1 cellular context compared by ENCODE assay signal in the genomic region with DNA sequence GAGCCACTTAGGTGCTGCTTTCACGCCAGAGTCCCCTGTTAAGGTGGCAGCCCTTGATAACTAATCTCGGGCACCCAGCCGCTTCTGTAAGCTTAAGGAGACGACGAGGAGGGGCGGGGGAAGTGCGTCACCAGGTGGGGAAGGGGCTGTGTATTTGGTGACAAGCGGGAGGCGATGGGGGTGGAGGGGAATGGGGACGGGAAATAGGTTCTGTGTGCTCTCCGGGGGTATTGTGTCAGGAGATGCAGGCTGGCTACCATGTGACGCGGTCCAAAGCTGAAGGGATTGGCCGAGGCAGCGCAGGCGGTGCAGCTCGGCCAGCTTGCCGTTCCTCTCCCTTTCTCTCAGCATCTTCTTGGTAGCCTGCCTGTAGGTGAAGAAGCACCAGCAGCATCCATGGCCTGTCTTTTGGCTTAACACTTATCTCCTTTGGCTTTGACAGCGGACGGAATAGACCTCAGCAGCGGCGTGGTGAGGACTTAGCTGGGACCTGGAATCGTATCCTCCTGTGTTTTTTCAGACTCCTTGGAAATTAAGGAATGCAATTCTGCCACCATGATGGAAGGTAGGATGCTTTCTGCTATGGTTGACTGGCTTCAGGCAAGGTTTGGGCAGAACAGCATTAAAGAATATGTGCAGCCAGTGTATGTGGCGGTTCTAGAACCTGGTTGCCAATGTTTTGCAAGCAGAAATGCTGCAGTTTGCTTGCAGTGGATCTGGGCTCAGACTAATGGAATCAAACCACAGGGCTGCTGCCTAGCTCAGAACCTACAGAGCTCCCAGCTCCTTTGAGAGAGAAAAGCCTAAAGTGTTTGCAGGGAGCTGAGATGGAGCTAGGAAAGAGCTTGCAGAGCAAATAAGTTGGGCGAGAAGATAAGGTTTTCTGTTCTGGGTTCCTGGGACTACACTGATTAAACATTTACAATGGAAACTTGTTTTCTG.
A peak's percentile ranks its signal among the peaks of the same experiment; 100 is the strongest.
TF ChIP-seq lines count a peak whose summit lies in the region.

A gene with protein sequence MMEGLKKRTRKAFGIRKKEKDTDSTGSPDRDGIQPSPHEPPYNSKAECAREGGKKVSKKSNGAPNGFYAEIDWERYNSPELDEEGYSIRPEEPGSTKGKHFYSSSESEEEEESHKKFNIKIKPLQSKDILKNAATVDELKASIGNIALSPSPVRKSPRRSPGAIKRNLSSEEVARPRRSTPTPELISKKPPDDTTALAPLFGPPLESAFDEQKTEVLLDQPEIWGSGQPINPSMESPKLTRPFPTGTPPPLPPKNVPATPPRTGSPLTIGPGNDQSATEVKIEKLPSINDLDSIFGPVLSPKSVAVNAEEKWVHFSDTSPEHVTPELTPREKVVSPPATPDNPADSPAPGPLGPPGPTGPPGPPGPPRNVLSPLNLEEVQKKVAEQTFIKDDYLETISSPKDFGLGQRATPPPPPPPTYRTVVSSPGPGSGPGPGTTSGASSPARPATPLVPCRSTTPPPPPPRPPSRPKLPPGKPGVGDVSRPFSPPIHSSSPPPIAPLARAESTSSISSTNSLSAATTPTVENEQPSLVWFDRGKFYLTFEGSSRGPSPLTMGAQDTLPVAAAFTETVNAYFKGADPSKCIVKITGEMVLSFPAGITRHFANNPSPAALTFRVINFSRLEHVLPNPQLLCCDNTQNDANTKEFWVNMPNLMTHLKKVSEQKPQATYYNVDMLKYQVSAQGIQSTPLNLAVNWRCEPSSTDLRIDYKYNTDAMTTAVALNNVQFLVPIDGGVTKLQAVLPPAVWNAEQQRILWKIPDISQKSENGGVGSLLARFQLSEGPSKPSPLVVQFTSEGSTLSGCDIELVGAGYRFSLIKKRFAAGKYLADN (plus strand): TSS at position 350 of the 942 bp plus-strand sequence. CDS start 206 bp downstream, at position 556.

TF ChIP-seq in K562, 482 proteins besides CTCF, POLR2A, EP300 and RAD21 (continued from another document and continues in another):
- TF ChIP-seq, protein P1, sequence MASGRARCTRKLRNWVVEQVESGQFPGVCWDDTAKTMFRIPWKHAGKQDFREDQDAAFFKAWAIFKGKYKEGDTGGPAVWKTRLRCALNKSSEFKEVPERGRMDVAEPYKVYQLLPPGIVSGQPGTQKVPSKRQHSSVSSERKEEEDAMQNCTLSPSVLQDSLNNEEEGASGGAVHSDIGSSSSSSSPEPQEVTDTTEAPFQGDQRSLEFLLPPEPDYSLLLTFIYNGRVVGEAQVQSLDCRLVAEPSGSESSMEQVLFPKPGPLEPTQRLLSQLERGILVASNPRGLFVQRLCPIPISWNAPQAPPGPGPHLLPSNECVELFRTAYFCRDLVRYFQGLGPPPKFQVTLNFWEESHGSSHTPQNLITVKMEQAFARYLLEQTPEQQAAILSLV (tag; IDR thresholded peaks at IDR 0.05), result no peak
- TF ChIP-seq KLF6 (CRISPR knock-in tag; IDR thresholded peaks at IDR 0.05; ENCODE audit: borderline replicate concordance) (no peak), ZZZ3 (IDR thresholded peaks at IDR 0.05) (no peak), PML (IDR thresholded peaks at IDR 0.05; ENCODE audit: low read length) (0 out of 2 replicates have a peak, but pooled peaks have one; percentile 32), ARHGAP35 (IDR thresholded peaks at IDR 0.05; ENCODE audit: partially characterized antibody) (no peak), NR3C1 (CRISPR knock-in tag; IDR thresholded peaks at IDR 0.05) (no peak), MCM3 (IDR thresholded peaks at IDR 0.05) (no peak), IFI16 (CRISPR knock-in tag; IDR thresholded peaks at IDR 0.05) (no peak), ARID1B (IDR thresholded peaks at IDR 0.05) (peak; percentile 91), TEAD1 (CRISPR knock-in tag; IDR thresholded peaks at IDR 0.05) (no peak), RBM34 (IDR thresholded peaks at IDR 0.05; ENCODE audit: borderline replicate concordance, insufficient read depth, low read length) (no peak), SMARCA4 (IDR thresholded peaks at IDR 0.05) (peak; percentile 66), GABPA (tag; conservative IDR thresholded peaks at IDR 0.05; ENCODE audit: low read depth) (no peak), ZNF507 (tag; conservative IDR thresholded peaks at IDR 0.05) (no peak), TAL1 (IDR thresholded peaks at IDR 0.05) (peak; percentile 93), STAT5A (IDR thresholded peaks at IDR 0.05; ENCODE audit: borderline replicate concordance, low read length) (no peak)
- TF ChIP-seq, protein P2, sequence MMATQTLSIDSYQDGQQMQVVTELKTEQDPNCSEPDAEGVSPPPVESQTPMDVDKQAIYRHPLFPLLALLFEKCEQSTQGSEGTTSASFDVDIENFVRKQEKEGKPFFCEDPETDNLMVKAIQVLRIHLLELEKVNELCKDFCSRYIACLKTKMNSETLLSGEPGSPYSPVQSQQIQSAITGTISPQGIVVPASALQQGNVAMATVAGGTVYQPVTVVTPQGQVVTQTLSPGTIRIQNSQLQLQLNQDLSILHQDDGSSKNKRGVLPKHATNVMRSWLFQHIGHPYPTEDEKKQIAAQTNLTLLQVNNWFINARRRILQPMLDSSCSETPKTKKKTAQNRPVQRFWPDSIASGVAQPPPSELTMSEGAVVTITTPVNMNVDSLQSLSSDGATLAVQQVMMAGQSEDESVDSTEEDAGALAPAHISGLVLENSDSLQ (IDR thresholded peaks at IDR 0.05), result no peak
- TF ChIP-seq, protein P3, sequence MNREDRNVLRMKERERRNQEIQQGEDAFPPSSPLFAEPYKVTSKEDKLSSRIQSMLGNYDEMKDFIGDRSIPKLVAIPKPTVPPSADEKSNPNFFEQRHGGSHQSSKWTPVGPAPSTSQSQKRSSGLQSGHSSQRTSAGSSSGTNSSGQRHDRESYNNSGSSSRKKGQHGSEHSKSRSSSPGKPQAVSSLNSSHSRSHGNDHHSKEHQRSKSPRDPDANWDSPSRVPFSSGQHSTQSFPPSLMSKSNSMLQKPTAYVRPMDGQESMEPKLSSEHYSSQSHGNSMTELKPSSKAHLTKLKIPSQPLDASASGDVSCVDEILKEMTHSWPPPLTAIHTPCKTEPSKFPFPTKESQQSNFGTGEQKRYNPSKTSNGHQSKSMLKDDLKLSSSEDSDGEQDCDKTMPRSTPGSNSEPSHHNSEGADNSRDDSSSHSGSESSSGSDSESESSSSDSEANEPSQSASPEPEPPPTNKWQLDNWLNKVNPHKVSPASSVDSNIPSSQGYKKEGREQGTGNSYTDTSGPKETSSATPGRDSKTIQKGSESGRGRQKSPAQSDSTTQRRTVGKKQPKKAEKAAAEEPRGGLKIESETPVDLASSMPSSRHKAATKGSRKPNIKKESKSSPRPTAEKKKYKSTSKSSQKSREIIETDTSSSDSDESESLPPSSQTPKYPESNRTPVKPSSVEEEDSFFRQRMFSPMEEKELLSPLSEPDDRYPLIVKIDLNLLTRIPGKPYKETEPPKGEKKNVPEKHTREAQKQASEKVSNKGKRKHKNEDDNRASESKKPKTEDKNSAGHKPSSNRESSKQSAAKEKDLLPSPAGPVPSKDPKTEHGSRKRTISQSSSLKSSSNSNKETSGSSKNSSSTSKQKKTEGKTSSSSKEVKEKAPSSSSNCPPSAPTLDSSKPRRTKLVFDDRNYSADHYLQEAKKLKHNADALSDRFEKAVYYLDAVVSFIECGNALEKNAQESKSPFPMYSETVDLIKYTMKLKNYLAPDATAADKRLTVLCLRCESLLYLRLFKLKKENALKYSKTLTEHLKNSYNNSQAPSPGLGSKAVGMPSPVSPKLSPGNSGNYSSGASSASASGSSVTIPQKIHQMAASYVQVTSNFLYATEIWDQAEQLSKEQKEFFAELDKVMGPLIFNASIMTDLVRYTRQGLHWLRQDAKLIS (CRISPR knock-in tag; IDR thresholded peaks at IDR 0.05), result no peak
- TF ChIP-seq, protein P4, sequence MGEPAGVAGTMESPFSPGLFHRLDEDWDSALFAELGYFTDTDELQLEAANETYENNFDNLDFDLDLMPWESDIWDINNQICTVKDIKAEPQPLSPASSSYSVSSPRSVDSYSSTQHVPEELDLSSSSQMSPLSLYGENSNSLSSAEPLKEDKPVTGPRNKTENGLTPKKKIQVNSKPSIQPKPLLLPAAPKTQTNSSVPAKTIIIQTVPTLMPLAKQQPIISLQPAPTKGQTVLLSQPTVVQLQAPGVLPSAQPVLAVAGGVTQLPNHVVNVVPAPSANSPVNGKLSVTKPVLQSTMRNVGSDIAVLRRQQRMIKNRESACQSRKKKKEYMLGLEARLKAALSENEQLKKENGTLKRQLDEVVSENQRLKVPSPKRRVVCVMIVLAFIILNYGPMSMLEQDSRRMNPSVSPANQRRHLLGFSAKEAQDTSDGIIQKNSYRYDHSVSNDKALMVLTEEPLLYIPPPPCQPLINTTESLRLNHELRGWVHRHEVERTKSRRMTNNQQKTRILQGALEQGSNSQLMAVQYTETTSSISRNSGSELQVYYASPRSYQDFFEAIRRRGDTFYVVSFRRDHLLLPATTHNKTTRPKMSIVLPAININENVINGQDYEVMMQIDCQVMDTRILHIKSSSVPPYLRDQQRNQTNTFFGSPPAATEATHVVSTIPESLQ (CRISPR knock-in tag; IDR thresholded peaks at IDR 0.05), result no peak
- TF ChIP-seq, protein P5, sequence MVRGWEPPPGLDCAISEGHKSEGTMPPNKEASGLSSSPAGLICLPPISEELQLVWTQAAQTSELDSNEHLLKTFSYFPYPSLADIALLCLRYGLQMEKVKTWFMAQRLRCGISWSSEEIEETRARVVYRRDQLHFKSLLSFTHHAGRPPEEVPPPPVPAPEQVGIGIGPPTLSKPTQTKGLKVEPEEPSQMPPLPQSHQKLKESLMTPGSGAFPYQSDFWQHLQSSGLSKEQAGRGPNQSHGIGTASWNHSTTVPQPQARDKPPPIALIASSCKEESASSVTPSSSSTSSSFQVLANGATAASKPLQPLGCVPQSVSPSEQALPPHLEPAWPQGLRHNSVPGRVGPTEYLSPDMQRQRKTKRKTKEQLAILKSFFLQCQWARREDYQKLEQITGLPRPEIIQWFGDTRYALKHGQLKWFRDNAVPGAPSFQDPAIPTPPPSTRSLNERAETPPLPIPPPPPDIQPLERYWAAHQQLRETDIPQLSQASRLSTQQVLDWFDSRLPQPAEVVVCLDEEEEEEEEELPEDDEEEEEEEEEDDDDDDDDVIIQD (CRISPR knock-in tag; IDR thresholded peaks at IDR 0.05), result no peak
- TF ChIP-seq, protein P6, sequence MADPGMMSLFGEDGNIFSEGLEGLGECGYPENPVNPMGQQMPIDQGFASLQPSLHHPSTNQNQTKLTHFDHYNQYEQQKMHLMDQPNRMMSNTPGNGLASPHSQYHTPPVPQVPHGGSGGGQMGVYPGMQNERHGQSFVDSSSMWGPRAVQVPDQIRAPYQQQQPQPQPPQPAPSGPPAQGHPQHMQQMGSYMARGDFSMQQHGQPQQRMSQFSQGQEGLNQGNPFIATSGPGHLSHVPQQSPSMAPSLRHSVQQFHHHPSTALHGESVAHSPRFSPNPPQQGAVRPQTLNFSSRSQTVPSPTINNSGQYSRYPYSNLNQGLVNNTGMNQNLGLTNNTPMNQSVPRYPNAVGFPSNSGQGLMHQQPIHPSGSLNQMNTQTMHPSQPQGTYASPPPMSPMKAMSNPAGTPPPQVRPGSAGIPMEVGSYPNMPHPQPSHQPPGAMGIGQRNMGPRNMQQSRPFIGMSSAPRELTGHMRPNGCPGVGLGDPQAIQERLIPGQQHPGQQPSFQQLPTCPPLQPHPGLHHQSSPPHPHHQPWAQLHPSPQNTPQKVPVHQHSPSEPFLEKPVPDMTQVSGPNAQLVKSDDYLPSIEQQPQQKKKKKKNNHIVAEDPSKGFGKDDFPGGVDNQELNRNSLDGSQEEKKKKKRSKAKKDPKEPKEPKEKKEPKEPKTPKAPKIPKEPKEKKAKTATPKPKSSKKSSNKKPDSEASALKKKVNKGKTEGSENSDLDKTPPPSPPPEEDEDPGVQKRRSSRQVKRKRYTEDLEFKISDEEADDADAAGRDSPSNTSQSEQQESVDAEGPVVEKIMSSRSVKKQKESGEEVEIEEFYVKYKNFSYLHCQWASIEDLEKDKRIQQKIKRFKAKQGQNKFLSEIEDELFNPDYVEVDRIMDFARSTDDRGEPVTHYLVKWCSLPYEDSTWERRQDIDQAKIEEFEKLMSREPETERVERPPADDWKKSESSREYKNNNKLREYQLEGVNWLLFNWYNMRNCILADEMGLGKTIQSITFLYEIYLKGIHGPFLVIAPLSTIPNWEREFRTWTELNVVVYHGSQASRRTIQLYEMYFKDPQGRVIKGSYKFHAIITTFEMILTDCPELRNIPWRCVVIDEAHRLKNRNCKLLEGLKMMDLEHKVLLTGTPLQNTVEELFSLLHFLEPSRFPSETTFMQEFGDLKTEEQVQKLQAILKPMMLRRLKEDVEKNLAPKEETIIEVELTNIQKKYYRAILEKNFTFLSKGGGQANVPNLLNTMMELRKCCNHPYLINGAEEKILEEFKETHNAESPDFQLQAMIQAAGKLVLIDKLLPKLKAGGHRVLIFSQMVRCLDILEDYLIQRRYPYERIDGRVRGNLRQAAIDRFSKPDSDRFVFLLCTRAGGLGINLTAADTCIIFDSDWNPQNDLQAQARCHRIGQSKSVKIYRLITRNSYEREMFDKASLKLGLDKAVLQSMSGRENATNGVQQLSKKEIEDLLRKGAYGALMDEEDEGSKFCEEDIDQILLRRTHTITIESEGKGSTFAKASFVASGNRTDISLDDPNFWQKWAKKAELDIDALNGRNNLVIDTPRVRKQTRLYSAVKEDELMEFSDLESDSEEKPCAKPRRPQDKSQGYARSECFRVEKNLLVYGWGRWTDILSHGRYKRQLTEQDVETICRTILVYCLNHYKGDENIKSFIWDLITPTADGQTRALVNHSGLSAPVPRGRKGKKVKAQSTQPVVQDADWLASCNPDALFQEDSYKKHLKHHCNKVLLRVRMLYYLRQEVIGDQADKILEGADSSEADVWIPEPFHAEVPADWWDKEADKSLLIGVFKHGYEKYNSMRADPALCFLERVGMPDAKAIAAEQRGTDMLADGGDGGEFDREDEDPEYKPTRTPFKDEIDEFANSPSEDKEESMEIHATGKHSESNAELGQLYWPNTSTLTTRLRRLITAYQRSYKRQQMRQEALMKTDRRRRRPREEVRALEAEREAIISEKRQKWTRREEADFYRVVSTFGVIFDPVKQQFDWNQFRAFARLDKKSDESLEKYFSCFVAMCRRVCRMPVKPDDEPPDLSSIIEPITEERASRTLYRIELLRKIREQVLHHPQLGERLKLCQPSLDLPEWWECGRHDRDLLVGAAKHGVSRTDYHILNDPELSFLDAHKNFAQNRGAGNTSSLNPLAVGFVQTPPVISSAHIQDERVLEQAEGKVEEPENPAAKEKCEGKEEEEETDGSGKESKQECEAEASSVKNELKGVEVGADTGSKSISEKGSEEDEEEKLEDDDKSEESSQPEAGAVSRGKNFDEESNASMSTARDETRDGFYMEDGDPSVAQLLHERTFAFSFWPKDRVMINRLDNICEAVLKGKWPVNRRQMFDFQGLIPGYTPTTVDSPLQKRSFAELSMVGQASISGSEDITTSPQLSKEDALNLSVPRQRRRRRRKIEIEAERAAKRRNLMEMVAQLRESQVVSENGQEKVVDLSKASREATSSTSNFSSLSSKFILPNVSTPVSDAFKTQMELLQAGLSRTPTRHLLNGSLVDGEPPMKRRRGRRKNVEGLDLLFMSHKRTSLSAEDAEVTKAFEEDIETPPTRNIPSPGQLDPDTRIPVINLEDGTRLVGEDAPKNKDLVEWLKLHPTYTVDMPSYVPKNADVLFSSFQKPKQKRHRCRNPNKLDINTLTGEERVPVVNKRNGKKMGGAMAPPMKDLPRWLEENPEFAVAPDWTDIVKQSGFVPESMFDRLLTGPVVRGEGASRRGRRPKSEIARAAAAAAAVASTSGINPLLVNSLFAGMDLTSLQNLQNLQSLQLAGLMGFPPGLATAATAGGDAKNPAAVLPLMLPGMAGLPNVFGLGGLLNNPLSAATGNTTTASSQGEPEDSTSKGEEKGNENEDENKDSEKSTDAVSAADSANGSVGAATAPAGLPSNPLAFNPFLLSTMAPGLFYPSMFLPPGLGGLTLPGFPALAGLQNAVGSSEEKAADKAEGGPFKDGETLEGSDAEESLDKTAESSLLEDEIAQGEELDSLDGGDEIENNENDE (IDR thresholded peaks at IDR 0.05; ENCODE audit: low read depth, low read length), result no peak
- TF ChIP-seq, protein P7, sequence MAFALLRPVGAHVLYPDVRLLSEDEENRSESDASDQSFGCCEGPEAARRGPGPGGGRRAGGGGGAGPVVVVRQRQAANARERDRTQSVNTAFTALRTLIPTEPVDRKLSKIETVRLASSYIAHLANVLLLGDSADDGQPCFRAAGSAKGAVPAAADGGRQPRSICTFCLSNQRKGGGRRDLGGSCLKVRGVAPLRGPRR (CRISPR knock-in tag; IDR thresholded peaks at IDR 0.05), result no peak
